Comparison of ENCODE assay signal across 31 cellular contexts in genomic region chr1:205764578-205764977, GRCh38.
"Had no signal": no experiment of that assay in that cellular context is flagged by ENCODE, and none has a peak within 500 bp of the region (broad histone marks: within the 10 kb centered on the region; RNA-seq: fewer than 3 reads in every experiment).

No MANE protein-coding gene starts in this region.

- DNase-seq: activated CD4-positive, alpha-beta T cell treated with anti-CD3 and anti-CD28 coated beads for 1 hour; activated CD4-positive, alpha-beta T cell treated with anti-CD3 and anti-CD28 coated beads, Interleukin-2, amount 10 ng/mL, durations not matched to agents 7 days and 5 days; activated CD4-positive, alpha-beta T cell treated with anti-CD3 and anti-CD28 coated beads, Interleukin-2, amount 50 U/mL, for 48 hours; activated CD4-positive, CD25-positive, alpha-beta regulatory T cell; activated CD8-positive, alpha-beta T cell treated with anti-CD3 and anti-CD28 coated beads, Interleukin-2, amount 10 ng/mL, durations not matched to agents 7 days and 5 days; activated gamma-delta T cell treated with Interleukin-2 at 50 U/mL for 16 hours; activated naive CD4-positive, alpha-beta T cell treated with anti-CD3 and anti-CD28 coated beads, Interleukin-2, amount 10 ng/mL, durations not matched to agents 7 days and 5 days; activated naive CD8-positive, alpha-beta T cell treated with anti-CD3 and anti-CD28 coated beads for 36 hours; amniotic stem cell; aorta; brain microvascular endothelial cell; central memory CD4-positive, alpha-beta T cell; KG1; MM.1S; MV-4-11; NCI-H1092; NCI-H1436 treated with DMSO at 0.1 percent for 48 hours; NCI-H1694 treated with DMSO at 0.1 percent for 48 hours; NCI-H2029; NCI-H345; NCI-H524 treated with DMSO at 0.1 percent for 48 hours; PC-3; Peyer's patch; RPMI8226; SHP77 treated with DMSO at 0.1 percent for 48 hours; SK-N-SH; WERI-Rb-1 had no signal

- H3K27ac ChIP-seq: brain microvascular endothelial cell, Peyer's patch, SJSA1, WERI-Rb-1 had no signal

- H3K9me3 ChIP-seq: Peyer's patch, SK-N-SH had no signal

- H3K9ac ChIP-seq: SK-N-SH had no signal

- H3K4me1 ChIP-seq: Peyer's patch had no signal

- H3K4me3 Mint-ChIP-seq: activated CD4-positive, alpha-beta T cell treated with anti-CD3 and anti-CD28 coated beads, Interleukin-2, amount 10 ng/mL, durations not matched to agents 7 days and 5 days; activated CD8-positive, alpha-beta T cell treated with anti-CD3 and anti-CD28 coated beads, Interleukin-2, amount 10 ng/mL, durations not matched to agents 7 days and 5 days; activated naive CD4-positive, alpha-beta T cell treated with anti-CD3 and anti-CD28 coated beads, Interleukin-2, amount 10 ng/mL, durations not matched to agents 7 days and 5 days; activated naive CD8-positive, alpha-beta T cell treated with anti-CD3 and anti-CD28 coated beads for 36 hours; T-helper 1 cell treated with Interleukin-12 subunit alpha and Interleukin-12 subunit beta and Interleukin-4 antibody, amounts not matched to agents 30 μg/mL and 1 μg/mL, for 36 hours; T-helper 2 cell treated with Interferon-gamma antibody and Interleukin-4, amounts not matched to agents 5 μg/mL and 100 μg/mL, for 36 hours had no signal

- H3K27ac Mint-ChIP-seq: activated CD4-positive, alpha-beta T cell treated with anti-CD3 and anti-CD28 coated beads, Interleukin-2, amount 10 ng/mL, durations not matched to agents 7 days and 5 days; activated CD8-positive, alpha-beta T cell treated with anti-CD3 and anti-CD28 coated beads, Interleukin-2, amount 10 ng/mL, durations not matched to agents 7 days and 5 days; activated naive CD4-positive, alpha-beta T cell treated with anti-CD3 and anti-CD28 coated beads, Interleukin-2, amount 10 ng/mL, durations not matched to agents 7 days and 5 days; activated naive CD8-positive, alpha-beta T cell treated with anti-CD3 and anti-CD28 coated beads for 36 hours; T-helper 1 cell treated with Interleukin-12 subunit alpha and Interleukin-12 subunit beta and Interleukin-4 antibody, amounts not matched to agents 30 μg/mL and 1 μg/mL, for 36 hours; T-helper 2 cell treated with Interferon-gamma antibody and Interleukin-4, amounts not matched to agents 5 μg/mL and 100 μg/mL, for 36 hours had no signal

- H3K4me2 ChIP-seq: SK-N-SH had no signal

- FAIRE-seq: colon had no signal

- H3K36me3 ChIP-seq: brain microvascular endothelial cell, Peyer's patch had no signal

- ATAC-seq: activated CD8-positive, alpha-beta T cell treated with anti-CD3 and anti-CD28 coated beads, Interleukin-2, amount 10 ng/mL, durations not matched to agents 7 days and 5 days; PC-3 had no signal

- H3K27me3 Mint-ChIP-seq: activated CD4-positive, alpha-beta T cell treated with anti-CD3 and anti-CD28 coated beads, Interleukin-2, amount 10 ng/mL, durations not matched to agents 7 days and 5 days; activated naive CD4-positive, alpha-beta T cell treated with anti-CD3 and anti-CD28 coated beads, Interleukin-2, amount 10 ng/mL, durations not matched to agents 7 days and 5 days; activated naive CD8-positive, alpha-beta T cell treated with anti-CD3 and anti-CD28 coated beads for 36 hours had no signal

- H3K9me3 Mint-ChIP-seq: activated CD4-positive, alpha-beta T cell treated with anti-CD3 and anti-CD28 coated beads, Interleukin-2, amount 10 ng/mL, durations not matched to agents 7 days and 5 days; activated naive CD4-positive, alpha-beta T cell treated with anti-CD3 and anti-CD28 coated beads, Interleukin-2, amount 10 ng/mL, durations not matched to agents 7 days and 5 days; activated naive CD8-positive, alpha-beta T cell treated with anti-CD3 and anti-CD28 coated beads for 36 hours; T-helper 1 cell treated with Interleukin-12 subunit alpha and Interleukin-12 subunit beta and Interleukin-4 antibody, amounts not matched to agents 30 μg/mL and 1 μg/mL, for 36 hours; T-helper 2 cell treated with Interferon-gamma antibody and Interleukin-4, amounts not matched to agents 5 μg/mL and 100 μg/mL, for 36 hours had no signal

- H3K27me3 ChIP-seq: brain microvascular endothelial cell, Peyer's patch, SJSA1 had no signal

- H3K4me3 ChIP-seq: Peyer's patch, SJSA1 had no signal
